11 cellular contexts compared by ENCODE assay signal in genomic region chr9:27368317-27368985, GRCh38.
DNase-seq lines count a peak whose midpoint lies in the region; ATAC-seq and FAIRE-seq lines count a peak whose summit lies in the region.
"Had no signal": no experiment of that assay in that cellular context is flagged by ENCODE, and none has a peak within 500 bp of the region (broad histone marks: within the 10 kb centered on the region; RNA-seq: fewer than 3 reads in every experiment).

No MANE protein-coding gene starts in this region.

- H3K27me3 ChIP-seq in layer of hippocampus (ENCODE audit: control insufficient read depth, insufficient read depth, low read length) (no peaks in the 10 kb centered on the region), small intestine (ENCODE audit: control insufficient read depth in 2 of 2, insufficient read depth in 2 of 2, low read length in 2 of 2) (no peaks in the 10 kb centered on the region)

- H3K4me3 ChIP-seq in small intestine (ENCODE audit: low read depth in 1 of 2, low read length in 2 of 2) = no peak overlapping the region

- no peaks in the 10 kb centered on the region for H3K36me3 ChIP-seq in small intestine (ENCODE audit: control insufficient read depth in 2 of 2, insufficient read depth in 2 of 2, low read length in 2 of 2)

- no peak for ATAC-seq in HG02884 (IDR thresholded peaks at IDR 0.05; ENCODE audit: unreplicated experiment)
- ATAC-seq: activated T-helper 17 cell treated with anti-CD3 and anti-CD28 coated beads, Interleukin-2, amount 50 U/mL, for 72 hours had no signal

- 20 to 44% (median 32%) methylated on average over 7 of the region's 7 CpGs for WGBS in small intestine, 3 donors

- DNase-seq in GM03348 (ENCODE audit: low spot score) (peak; percentile 36), caudate nucleus (lab: John Stamatoyannopoulos, UW) (peak in 22 of 61 donors; percentile 11 to 78 (median 40)), small intestine (peak; percentile 44), activated gamma-delta T cell treated with Interleukin-2 at 50 U/mL for 16 hours (no peak), cerebellar nuclear complex (lab: John Stamatoyannopoulos, UW) (no peak)
- no peak for DNase-seq in activated T-cell treated with anti-CD3 and anti-CD28 coated beads, Interleukin-2, amount 50 U/mL, for 1 hour
- DNase-seq: T1000 had no signal

- H3K27ac ChIP-seq in caudate nucleus (ENCODE audit: low read depth, low read length) = peak overlapping the region; percentile 81
- peak overlapping the region; percentile 83 for H3K27ac ChIP-seq in layer of hippocampus (ENCODE audit: low read depth, low read length)
- peak overlapping the region; percentile 46 to 65 for H3K27ac ChIP-seq in small intestine (ENCODE audit: low read depth in 1 of 2, low read length in 1 of 2)

- FAIRE-seq in small intestine (lab: Jason Lieb, UNC) = no peak
- FAIRE-seq: islet of Langerhans had no signal

- H3K9me3 ChIP-seq in small intestine (ENCODE audit: control insufficient read depth, low read depth) = no peaks in the 10 kb centered on the region

- H3K4me1 ChIP-seq in small intestine (ENCODE audit: control insufficient read depth in 2 of 2, insufficient read depth in 1 of 2, low read depth in 1 of 2, low read length in 1 of 2) = peaks cover 26 to 43% of the 10 kb centered on the region in 2 donors

Comparison
In these comparisons a context has a peak if more than half of its experiments do, and no peak if none do; other contexts are left out.
1. DNase-seq: peak in GM03348 (single experiment) and small intestine (single experiment); none in activated gamma-delta T cell treated with Interleukin-2 at 50 U/mL for 16 hours (single experiment), cerebellar nuclear complex (0 of 2) and activated T-cell treated with anti-CD3 and anti-CD28 coated beads, Interleukin-2, amount 50 U/mL, for 1 hour (single experiment).
2. Peak in every context shown above with its lines, with median percentiles within 50 percentile points of each other: H3K27ac ChIP-seq.